17 cellular contexts compared by ENCODE assay signal in genomic region chr11:64296830-64297721, GRCh38. TPM values are rescaled to one million over a fixed set of nuclear protein-coding genes. Genes with fewer than 3 reads are reported as not detected.
A peak's percentile ranks its signal among the peaks of the same experiment; 100 is the strongest.
DNase-seq lines count a peak whose midpoint lies in the region; ATAC-seq, FAIRE-seq and TF ChIP-seq lines count a peak whose summit lies in the region.
"Had no signal": no experiment of that assay in that cellular context is flagged by ENCODE, and none has a peak within 500 bp of the region (broad histone marks: within the 10 kb centered on the region; RNA-seq: fewer than 3 reads in every experiment).

No MANE protein-coding gene starts in this region.

- no peaks in the 10 kb centered on the region for H3K79me2 ChIP-seq in astrocyte (ENCODE audit: insufficient read depth, low read length)

- no peaks in the 10 kb centered on the region for H3K9me3 ChIP-seq in astrocyte (ENCODE audit: insufficient read depth, low read depth, low read length)
- H3K9me3 ChIP-seq: MG63 had no signal

- peak; percentile 59 for DNase-seq in activated CD4-positive, alpha-beta T cell treated with anti-CD3 and anti-CD28 coated beads, Interleukin-2, amount 10 ng/mL, durations not matched to agents 24 days and 14 days
- no peak for DNase-seq in activated CD4-positive, alpha-beta T cell treated with anti-CD3 and anti-CD28 coated beads, Interleukin-2, amount 50 U/mL, for 48 hours
- DNase-seq in astrocyte (ENCODE audit: low read depth) (no peak), islet precursor cell (peak; percentile 50), C1 segment of cervical spinal cord (lab: John Stamatoyannopoulos, UW) (no peak), HEK293T (ENCODE audit: extremely low spot score) (no peak)
- DNase-seq: DMS53, MG63, NCI-H1092 treated with DMSO at 0.1 percent for 48 hours, NCI-H1694, Right ventricle myocardium superior had no signal

- no peaks in the 10 kb centered on the region for H3K9me3 Mint-ChIP-seq in activated CD4-positive, alpha-beta T cell treated with anti-CD3 and anti-CD28 coated beads, Interleukin-2, amount 10 ng/mL, durations not matched to agents 24 days and 14 days
- H3K9me3 Mint-ChIP-seq in astrocyte (ENCODE audit: unreplicated experiment) = no peaks in the 10 kb centered on the region

- peaks cover 81% of the 10 kb centered on the region for H3K27me3 Mint-ChIP-seq in activated CD4-positive, alpha-beta T cell treated with anti-CD3 and anti-CD28 coated beads, Interleukin-2, amount 10 ng/mL, durations not matched to agents 24 days and 14 days
- peaks cover 69% of the 10 kb centered on the region for H3K27me3 Mint-ChIP-seq in astrocyte (ENCODE audit: low read depth, unreplicated experiment)

- H3K4me1 ChIP-seq in astrocyte (ENCODE audit: insufficient read depth, low read length) = peaks cover 11% of the 10 kb centered on the region

- POLR2A ChIA-PET in HEK293T (lab: Yijun Ruan, JAX) = interaction anchor here (1.1 to 2.4 kb wide), 2 partner anchors 12 to 21 kb away, joined by 3 to 7 read pairs; partner anchors contain the start of genes BAD, GPR137, PRDX5 and TRMT112

- no peak for ATAC-seq in GM21515 (IDR thresholded peaks at IDR 0.05; ENCODE audit: unreplicated experiment)
- ATAC-seq in GM19455 (IDR thresholded peaks at IDR 0.05; ENCODE audit: unreplicated experiment) = no peak
- ATAC-seq: SK-N-SH treated with all-trans-retinoic acid at 6 μM for 48 hours had no signal

- CTCF ChIA-PET in HEK293T (lab: Yijun Ruan, JAX) = interaction anchor here (0.6 kb wide), 1 partner anchor 60 kb away, joined by 3 read pairs; no protein-coding TSS in a partner anchor

- peaks cover 15% of the 10 kb centered on the region for H4K20me1 ChIP-seq in astrocyte (ENCODE audit: insufficient read depth, low read length)

- H3K4me2 ChIP-seq in astrocyte (ENCODE audit: low read length) = no peak overlapping the region
- H3K4me2 ChIP-seq: KMS-11 had no signal

- no peak for TF ChIP-seq CTCF in astrocyte (IDR thresholded peaks at IDR 0.05; ENCODE audit: insufficient read depth, low read depth, low read length)

- H3K4me1 Mint-ChIP-seq in activated CD4-positive, alpha-beta T cell treated with anti-CD3 and anti-CD28 coated beads, Interleukin-2, amount 10 ng/mL, durations not matched to agents 24 days and 14 days = peaks cover 17% of the 10 kb centered on the region
- H3K4me1 Mint-ChIP-seq in astrocyte (ENCODE audit: low read depth, unreplicated experiment) = peaks cover 10% of the 10 kb centered on the region

- H3K27ac Mint-ChIP-seq in activated CD4-positive, alpha-beta T cell treated with anti-CD3 and anti-CD28 coated beads, Interleukin-2, amount 10 ng/mL, durations not matched to agents 24 days and 14 days = no peak overlapping the region
- H3K27ac Mint-ChIP-seq in astrocyte (ENCODE audit: unreplicated experiment) = no peak overlapping the region
- H3K27ac Mint-ChIP-seq: CD14-positive monocyte had no signal

- peaks cover 2% of the 10 kb centered on the region for H3K36me3 Mint-ChIP-seq in activated CD4-positive, alpha-beta T cell treated with anti-CD3 and anti-CD28 coated beads, Interleukin-2, amount 10 ng/mL, durations not matched to agents 24 days and 14 days (ENCODE audit: low read depth)
- no peaks in the 10 kb centered on the region for H3K36me3 Mint-ChIP-seq in astrocyte (ENCODE audit: low read depth, unreplicated experiment)

- no peak overlapping the region for H3K4me3 Mint-ChIP-seq in activated CD4-positive, alpha-beta T cell treated with anti-CD3 and anti-CD28 coated beads, Interleukin-2, amount 10 ng/mL, durations not matched to agents 24 days and 14 days
- peak overlapping the region; percentile 45 for H3K4me3 Mint-ChIP-seq in astrocyte (ENCODE audit: unreplicated experiment)

- peaks cover 79% of the 10 kb centered on the region for H3K27me3 ChIP-seq in astrocyte (ENCODE audit: insufficient read depth, low read length)

- FAIRE-seq in astrocyte (lab: Jason Lieb, UNC) = no peak
- FAIRE-seq: A204.1 had no signal

- H2AFZ ChIP-seq in astrocyte (ENCODE audit: low read depth, low read length) = no peak overlapping the region

- H3K9ac ChIP-seq in astrocyte (ENCODE audit: low read length) = no peak overlapping the region
- H3K9ac ChIP-seq: KMS-11 had no signal

- no peaks in the 10 kb centered on the region for H3K36me3 ChIP-seq in astrocyte (ENCODE audit: insufficient read depth, low read length)
- H3K36me3 ChIP-seq: MG63 had no signal

- no peak overlapping the region for H3K4me3 ChIP-seq in astrocyte (ENCODE audit: insufficient read depth, low read depth, low read length)
- H3K4me3 ChIP-seq: MG63 had no signal

- intact Hi-C loops in activated CD4-positive, alpha-beta T cell treated with anti-CD3 and anti-CD28 coated beads, Interleukin-2, amount 10 ng/mL, durations not matched to agents 24 days and 14 days (cut with micrococcal nuclease) = no loop called here

- no peak overlapping the region for H3K27ac ChIP-seq in astrocyte (ENCODE audit: low read depth, low read length)
- H3K27ac ChIP-seq: KMS-11 had no signal

TF ChIP-seq in HEK293T, 16 proteins besides CTCF, POLR2A, EP300 and RAD21:
- TF ChIP-seq FOXK2 (IDR thresholded peaks at IDR 0.05) = no peak
- no peak for TF ChIP-seq LEF1 (IDR thresholded peaks at IDR 0.05; ENCODE audit: borderline replicate concordance)
- no peak for TF ChIP-seq ZNF384 (IDR thresholded peaks at IDR 0.05)
- TF ChIP-seq FOXA1 (IDR thresholded peaks at IDR 0.05) = no peak
- no peak for TF ChIP-seq HDGF (IDR thresholded peaks at IDR 0.05; ENCODE audit: borderline replicate concordance)
- no peak for TF ChIP-seq ARNT (IDR thresholded peaks at IDR 0.05)
- no peak for TF ChIP-seq BHLHE40 (IDR thresholded peaks at IDR 0.05; ENCODE audit: borderline replicate concordance)
- TF ChIP-seq NFRKB (IDR thresholded peaks at IDR 0.05) = no peak

RNA-seq across cellular contexts. Expression of gene CATSPERZ, which starts 3.1 kb away (rescaled TPM):
- total RNA-seq in activated CD4-positive, alpha-beta T cell treated with anti-CD3 and anti-CD28 coated beads, Interleukin-2, amount 10 ng/mL, durations not matched to agents 24 days and 14 days = not detected in 2 replicates
- total RNA-seq in astrocyte = not detected in 2 replicates
- total RNA-seq: Right ventricle myocardium superior had no signal

RNA-seq across cellular contexts. Expression of gene KCNK4, which starts 6.0 kb away (rescaled TPM):
- 0.23 and 0.24 TPM in 2 replicates for total RNA-seq in activated CD4-positive, alpha-beta T cell treated with anti-CD3 and anti-CD28 coated beads, Interleukin-2, amount 10 ng/mL, durations not matched to agents 24 days and 14 days
- 0.52 TPM in 1 of 2 replicates, not detected in the other for total RNA-seq in astrocyte
- total RNA-seq: Right ventricle myocardium superior had no signal

RNA-seq across cellular contexts. Expression of gene ESRRA, which starts 8.2 kb away (rescaled TPM):
- 59.6 and 60.6 TPM in 2 replicates for total RNA-seq in activated CD4-positive, alpha-beta T cell treated with anti-CD3 and anti-CD28 coated beads, Interleukin-2, amount 10 ng/mL, durations not matched to agents 24 days and 14 days
- 25.0 and 26.3 TPM in 2 replicates for total RNA-seq in astrocyte

RNA-seq across cellular contexts. Expression of gene GPR137, which starts 11.4 kb away (rescaled TPM):
- 45.6 and 47.6 TPM in 2 replicates for total RNA-seq in activated CD4-positive, alpha-beta T cell treated with anti-CD3 and anti-CD28 coated beads, Interleukin-2, amount 10 ng/mL, durations not matched to agents 24 days and 14 days
- total RNA-seq in astrocyte = 46.8 and 48.5 TPM in 2 replicates

RNA-seq across cellular contexts. Expression of gene BAD, which starts 12.6 kb away (rescaled TPM):
- total RNA-seq in activated CD4-positive, alpha-beta T cell treated with anti-CD3 and anti-CD28 coated beads, Interleukin-2, amount 10 ng/mL, durations not matched to agents 24 days and 14 days = 34.0 and 35.5 TPM in 2 replicates
- 43.6 and 46.6 TPM in 2 replicates for total RNA-seq in astrocyte

Comparison
In these comparisons a context has a peak if more than half of its experiments do, and no peak if none do; other contexts are left out.
1. DNase-seq: peak in activated CD4-positive, alpha-beta T cell treated with anti-CD3 and anti-CD28 coated beads, Interleukin-2, amount 10 ng/mL, durations not matched to agents 24 days and 14 days (single experiment) and islet precursor cell (single experiment); none in activated CD4-positive, alpha-beta T cell treated with anti-CD3 and anti-CD28 coated beads, Interleukin-2, amount 50 U/mL, for 48 hours (0 of 2), astrocyte (single experiment), C1 segment of cervical spinal cord (0 of 14) and HEK293T (single experiment).